25 cellular contexts compared by ENCODE assay signal in the genomic region with DNA sequence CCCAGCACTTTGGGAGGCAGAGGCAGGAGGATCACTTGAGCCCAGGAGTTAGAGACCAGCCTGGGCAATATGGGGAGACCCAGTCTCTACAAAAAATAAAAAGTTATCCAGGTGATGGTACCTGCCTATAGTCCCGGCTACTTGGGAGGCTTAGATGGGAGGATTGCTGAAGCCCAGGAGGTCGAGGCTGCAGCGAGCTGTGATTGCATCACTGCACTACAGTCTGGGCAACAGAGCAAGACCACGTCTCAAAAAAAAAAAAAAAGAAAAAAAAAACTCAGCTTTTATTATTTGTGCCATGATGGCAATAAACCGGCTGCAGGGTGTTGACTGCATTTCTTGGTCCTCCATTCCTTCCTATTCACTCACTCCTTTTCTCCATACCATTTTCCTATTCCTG. TPM values are rescaled to one million over a fixed set of nuclear protein-coding genes. Genes with fewer than 3 reads are reported as not detected.
DNase-seq lines count a peak whose midpoint lies in the region; ATAC-seq and TF ChIP-seq lines count a peak whose summit lies in the region.
"Had no signal": no experiment of that assay in that cellular context is flagged by ENCODE, and none has a peak within 500 bp of the region (broad histone marks: within the 10 kb centered on the region; RNA-seq: fewer than 3 reads in every experiment).

No MANE protein-coding gene starts in this region.

- peaks cover 3% of the 10 kb centered on the region for H3K36me3 ChIP-seq in CD8-positive, alpha-beta memory T cell (ENCODE audit: insufficient read depth, low read length)
- peaks cover 11 to 16% (median 14%) of the 10 kb centered on the region in 3 donors for H3K36me3 ChIP-seq in skeletal muscle tissue (ENCODE audit: control insufficient read depth in 3 of 3, insufficient read depth in 3 of 3, low read length in 3 of 3)
- H3K36me3 ChIP-seq: SJCRH30 had no signal

- peaks cover 19% of the 10 kb centered on the region for H3K4me1 ChIP-seq in CD8-positive, alpha-beta memory T cell (ENCODE audit: insufficient read depth, low read length)
- H3K4me1 ChIP-seq in skeletal muscle tissue (ENCODE audit: control insufficient read depth in 3 of 3, insufficient read depth in 3 of 3, low read length in 3 of 3) = peaks cover 48 to 64% (median 59%) of the 10 kb centered on the region in 3 donors
- H3K4me1 ChIP-seq: parathyroid adenoma, sigmoid colon had no signal

- H3K4me1 Mint-ChIP-seq in activated T-cell treated with anti-CD3 and anti-CD28 coated beads, Interleukin-2, amount 50 U/mL, for 72 hours (ENCODE audit: low read depth) = peaks cover 26% of the 10 kb centered on the region
- H3K4me1 Mint-ChIP-seq in CD8-positive, alpha-beta memory T cell = peaks cover 58 to 70% (median 62%) of the 10 kb centered on the region in 3 donors

- ATAC-seq in activated T-cell treated with anti-CD3 and anti-CD28 coated beads, Interleukin-2, amount 50 U/mL, for 72 hours (replicated peaks in 1 of 2) = no peak
- ATAC-seq: A549; activated naive CD4-positive, alpha-beta T cell treated with anti-CD3 and anti-CD28 coated beads, Interleukin-2, amount 50 U/mL, for 72 hours; foreskin keratinocyte; K562; left lobe of liver had no signal

- no peak overlapping the region for H3K4me3 ChIP-seq in CD8-positive, alpha-beta memory T cell (ENCODE audit: low read length)
- H3K4me3 ChIP-seq in skeletal muscle tissue (ENCODE audit: low read length in 3 of 3) = no peak overlapping the region
- H3K4me3 ChIP-seq in lower leg skin (ENCODE audit: low read depth, poor library complexity, severe bottlenecking) = no peak overlapping the region
- H3K4me3 ChIP-seq: A549, hepatocyte, K562, Peyer's patch, sigmoid colon, SJCRH30 had no signal

- no peak for TF ChIP-seq POLR2A in lower leg skin (IDR thresholded peaks at IDR 0.05)

- peak overlapping the region in 1 of 2 donors; percentile 31 for H3K4me3 Mint-ChIP-seq in activated T-cell treated with anti-CD3 and anti-CD28 coated beads, Interleukin-2, amount 50 U/mL, for 72 hours
- no peak overlapping the region for H3K4me3 Mint-ChIP-seq in CD8-positive, alpha-beta memory T cell
- H3K4me3 Mint-ChIP-seq: B cell, nephron progenitor cell had no signal

- H3K9me3 Mint-ChIP-seq in activated T-cell treated with anti-CD3 and anti-CD28 coated beads, Interleukin-2, amount 50 U/mL, for 72 hours = peaks cover 0 to 3% of the 10 kb centered on the region in 2 donors
- H3K9me3 Mint-ChIP-seq in CD8-positive, alpha-beta memory T cell = no peaks in the 10 kb centered on the region
- H3K9me3 Mint-ChIP-seq: nephron progenitor cell had no signal

- no peak for DNase-seq in activated T-cell treated with anti-CD3 and anti-CD28 coated beads, Interleukin-2, amount 50 U/mL, for 72 hours
- DNase-seq in activated T-cell treated with anti-CD3 and anti-CD28 coated beads, Interleukin-2, amount 50 U/mL, for 48 hours = no peak
- no peak for DNase-seq in CD8-positive, alpha-beta memory T cell
- DNase-seq in caudate nucleus (lab: John Stamatoyannopoulos, UW) = no peak
- no peak for DNase-seq in Kasumi-1 (lab: John Stamatoyannopoulos, UW)
- DNase-seq in lower leg skin (ENCODE audit: low spot score in 2 of 2) = no peak
- no peak for DNase-seq in NCI-H146 (lab: John Stamatoyannopoulos, UW)
- DNase-seq: effector CD8-positive, alpha-beta T cell; foreskin keratinocyte; midbrain; NCI-H1417 treated with DMSO at 0.1 percent for 48 hours; NCI-H526; nephron progenitor cell; Peyer's patch; sigmoid colon; SJCRH30; trophoblast cell had no signal

- CTCF ChIA-PET in CD8-positive, alpha-beta memory T cell (lab: Charles Lee) = interaction anchor here (1.3 kb wide), 1 partner anchor 11 kb away, joined by 4 read pairs; no protein-coding TSS in a partner anchor

- H3K27me3 ChIP-seq in CD8-positive, alpha-beta memory T cell (ENCODE audit: insufficient read depth, low read length, poor library complexity, severe bottlenecking) = no peaks in the 10 kb centered on the region
- no peaks in the 10 kb centered on the region for H3K27me3 ChIP-seq in skeletal muscle tissue (ENCODE audit: control insufficient read depth in 3 of 3, insufficient read depth in 3 of 3, low read length in 3 of 3)
- H3K27me3 ChIP-seq: foreskin keratinocyte, hepatocyte, Peyer's patch, sigmoid colon, SJCRH30 had no signal

- H3K27me3 Mint-ChIP-seq in activated T-cell treated with anti-CD3 and anti-CD28 coated beads, Interleukin-2, amount 50 U/mL, for 72 hours (ENCODE audit: low read depth) = no peaks in the 10 kb centered on the region
- H3K27me3 Mint-ChIP-seq in CD8-positive, alpha-beta memory T cell = no peaks in the 10 kb centered on the region
- H3K27me3 Mint-ChIP-seq: B cell had no signal

- peak overlapping the region; percentile 85 for H3K27ac Mint-ChIP-seq in activated T-cell treated with anti-CD3 and anti-CD28 coated beads, Interleukin-2, amount 50 U/mL, for 72 hours
- peak overlapping the region in 5 of 8 donors; percentile 18 to 92 (median 72) for H3K27ac Mint-ChIP-seq in CD8-positive, alpha-beta memory T cell
- H3K27ac Mint-ChIP-seq: B cell, nephron progenitor cell had no signal

- peak overlapping the region in 1 of 3 donors; percentile 63 for H3K9ac ChIP-seq in skeletal muscle tissue (ENCODE audit: low read depth in 1 of 3, low read length in 3 of 3)
- H3K9ac ChIP-seq: parathyroid adenoma had no signal

- intact Hi-C loops in lower leg skin (cut with DNase I; ENCODE audit: low total_unique reads) = no loop called here

- no peaks in the 10 kb centered on the region for H3K9me3 ChIP-seq in CD8-positive, alpha-beta memory T cell (ENCODE audit: low read length)
- H3K9me3 ChIP-seq in skeletal muscle tissue (ENCODE audit: control insufficient read depth in 3 of 3, low read length in 3 of 3) = no peaks in the 10 kb centered on the region
- H3K9me3 ChIP-seq: A549, Peyer's patch, sigmoid colon, SJCRH30 had no signal

- peaks cover 8 to 10% of the 10 kb centered on the region in 2 donors for H3K36me3 Mint-ChIP-seq in activated T-cell treated with anti-CD3 and anti-CD28 coated beads, Interleukin-2, amount 50 U/mL, for 72 hours (ENCODE audit: insufficient read depth in 2 of 2)
- H3K36me3 Mint-ChIP-seq in CD8-positive, alpha-beta memory T cell = peaks cover 0 to 65% (median 7%) of the 10 kb centered on the region in 3 donors

- WGBS in lower leg skin, 2 donors = 75 to 85% methylated on average over 5 of the region's 5 CpGs

- TF ChIP-seq CTCF in lower leg skin (IDR thresholded peaks at IDR 0.05) = no peak

- H3K27ac ChIP-seq in CD8-positive, alpha-beta memory T cell (ENCODE audit: low read depth, low read length) = no peak overlapping the region
- H3K27ac ChIP-seq in caudate nucleus (ENCODE audit: low read depth, low read length) (peak overlapping the region; percentile 40), skeletal muscle tissue (ENCODE audit: low read depth, low read length) (peak overlapping the region; percentile 10)
- H3K27ac ChIP-seq: A549, foreskin keratinocyte, hepatocyte, parathyroid adenoma, Peyer's patch, sigmoid colon, SJCRH30 had no signal

- POLR2A ChIA-PET in CD8-positive, alpha-beta memory T cell (lab: Charles Lee) = no interaction called here

RNA-seq across cellular contexts. Expression of gene TFIP11, which starts 33.6 kb away (rescaled TPM):
- total RNA-seq in activated T-cell treated with anti-CD3 and anti-CD28 coated beads, Interleukin-2, amount 50 U/mL, for 72 hours = 10 to 100 TPM; 47.0 to 62.5 TPM
- 10 to 100 TPM; 53.9 to 58.8 TPM for total RNA-seq in CD8-positive, alpha-beta memory T cell
- polyA plus RNA-seq in CD8-positive, alpha-beta memory T cell = 41.5 TPM
- total RNA-seq in skeletal muscle tissue = 30.3 TPM
- 10 to 100 TPM; 29.1 to 55.0 (median 35.7) TPM for total RNA-seq in lower leg skin

RNA-seq across cellular contexts. Expression of gene TPST2, which starts 44.1 kb away (rescaled TPM):
- 10 to 100 TPM; 19.0 to 23.2 TPM for total RNA-seq in activated T-cell treated with anti-CD3 and anti-CD28 coated beads, Interleukin-2, amount 50 U/mL, for 72 hours
- 10 to 100 TPM; 36.7 to 37.3 TPM for total RNA-seq in CD8-positive, alpha-beta memory T cell
- polyA plus RNA-seq in CD8-positive, alpha-beta memory T cell = 201 TPM
- total RNA-seq in skeletal muscle tissue (6.8 TPM), lower leg skin (10 to 100 TPM; 54.9 to 60.6 (median 58.5) TPM)
